Comparison of ENCODE assay signal across 11 cellular contexts in genomic region chr18:28002841-28003240, GRCh38.
"Had no signal": no experiment of that assay in that cellular context is flagged by ENCODE, and none has a peak within 500 bp of the region (broad histone marks: within the 10 kb centered on the region; RNA-seq: fewer than 3 reads in every experiment).

No MANE protein-coding gene starts in this region.

- H3K4me3 Mint-ChIP-seq: activated CD4-positive, alpha-beta T cell treated with anti-CD3 and anti-CD28 coated beads, Interleukin-2, amount 10 ng/mL, durations not matched to agents 7 days and 5 days; activated naive CD8-positive, alpha-beta T cell treated with anti-CD3 and anti-CD28 coated beads for 36 hours; activated T-helper 1 cell treated with anti-CD3 and anti-CD28 coated beads, Interleukin-12 subunit alpha, Interleukin-12 subunit beta, Interleukin-2, Interleukin-4 antibody, amounts not matched to agents 30 ng/mL and 10 ng/mL and 1 ng/mL, durations not matched to agents 14 hours and 24 hours and 36 hours; stimulated activated naive B cell treated with anti-CD40 and anti-IgM and Interleukin-4, amounts not matched to agents 10 μg/mL and 1 μg/mL and 100 μg/mL, for 72 hours had no signal

- H3K9me3 ChIP-seq: transverse colon, vagina had no signal

- H3K27ac Mint-ChIP-seq: activated CD4-positive, alpha-beta T cell treated with anti-CD3 and anti-CD28 coated beads, Interleukin-2, amount 10 ng/mL, durations not matched to agents 7 days and 5 days; activated naive CD8-positive, alpha-beta T cell treated with anti-CD3 and anti-CD28 coated beads for 36 hours; activated T-helper 1 cell treated with anti-CD3 and anti-CD28 coated beads, Interleukin-12 subunit alpha, Interleukin-12 subunit beta, Interleukin-2, Interleukin-4 antibody, amounts not matched to agents 30 ng/mL and 10 ng/mL and 1 ng/mL, durations not matched to agents 14 hours and 24 hours and 36 hours; stimulated activated naive B cell treated with anti-CD40 and anti-IgM and Interleukin-4, amounts not matched to agents 10 μg/mL and 1 μg/mL and 100 μg/mL, for 72 hours had no signal

- ATAC-seq: esophagus mucosa; stimulated activated naive B cell treated with anti-CD40 and anti-IgM and Interleukin-4, amounts not matched to agents 10 μg/mL and 1 μg/mL and 100 μg/mL, for 72 hours had no signal

- H3K36me3 Mint-ChIP-seq: activated naive CD8-positive, alpha-beta T cell treated with anti-CD3 and anti-CD28 coated beads for 36 hours; stimulated activated naive B cell treated with anti-CD40 and anti-IgM and Interleukin-4, amounts not matched to agents 10 μg/mL and 1 μg/mL and 100 μg/mL, for 72 hours had no signal

- DNase-seq: activated CD4-positive, alpha-beta T cell treated with anti-CD3 and anti-CD28 coated beads, Interleukin-2, amount 10 ng/mL, durations not matched to agents 7 days and 5 days; activated naive CD8-positive, alpha-beta T cell treated with anti-CD3 and anti-CD28 coated beads for 36 hours; cerebellar nuclear complex; stimulated activated CD4-positive, alpha-beta T cell treated with anti-CD3 and anti-CD28 coated beads, Interleukin-2, amount 100 ng/mL, for 48 hours; stimulated activated naive B cell treated with anti-CD40 and anti-IgM and Interleukin-4, amounts not matched to agents 10 μg/mL and 1 μg/mL and 100 μg/mL, for 72 hours; transverse colon had no signal

- H3K27me3 Mint-ChIP-seq: activated CD4-positive, alpha-beta T cell treated with anti-CD3 and anti-CD28 coated beads, Interleukin-2, amount 10 ng/mL, durations not matched to agents 7 days and 5 days; activated naive CD8-positive, alpha-beta T cell treated with anti-CD3 and anti-CD28 coated beads for 36 hours; stimulated activated naive B cell treated with anti-CD40 and anti-IgM and Interleukin-4, amounts not matched to agents 10 μg/mL and 1 μg/mL and 100 μg/mL, for 72 hours had no signal

- H3K36me3 ChIP-seq: transverse colon, vagina had no signal

- H3K27ac ChIP-seq: brain microvascular endothelial cell, transverse colon, vagina had no signal

- FAIRE-seq: endometrium had no signal

- H3K4me1 ChIP-seq: transverse colon, vagina had no signal

- H3K4me1 Mint-ChIP-seq: activated CD4-positive, alpha-beta T cell treated with anti-CD3 and anti-CD28 coated beads, Interleukin-2, amount 10 ng/mL, durations not matched to agents 7 days and 5 days; activated naive CD8-positive, alpha-beta T cell treated with anti-CD3 and anti-CD28 coated beads for 36 hours; stimulated activated naive B cell treated with anti-CD40 and anti-IgM and Interleukin-4, amounts not matched to agents 10 μg/mL and 1 μg/mL and 100 μg/mL, for 72 hours had no signal

- H3K27me3 ChIP-seq: brain microvascular endothelial cell, transverse colon, vagina had no signal

- H3K4me3 ChIP-seq: transverse colon, vagina had no signal
